In genomic region chr5:139745800-139746690, GRCh38 we compare ENCODE assay signal across 9 cellular contexts. TPM values are rescaled to one million over a fixed set of nuclear protein-coding genes. Genes with fewer than 3 reads are reported as not detected.
DNase-seq lines count a peak whose midpoint lies in the region; ATAC-seq lines count a peak whose summit lies in the region.
"Had no signal": no experiment of that assay in that cellular context is flagged by ENCODE, and none has a peak within 500 bp of the region (broad histone marks: within the 10 kb centered on the region; RNA-seq: fewer than 3 reads in every experiment).

No MANE protein-coding gene starts in this region.

- DNase-seq in DMS53 (lab: John Stamatoyannopoulos, UW) (peak; percentile 79), NCI-H69 (lab: John Stamatoyannopoulos, UW) (peak; percentile 93), mucosa of gallbladder (ENCODE audit: low spot score) (peak; percentile 67), stromal cell of bone marrow (ENCODE audit: low read depth) (peak; percentile 62), GM19238 (ENCODE audit: insufficient read length, low spot score) (no peak)
- peak; percentile 61 for DNase-seq in activated T-cell treated with anti-CD3 and anti-CD28 coated beads, Interleukin-2, amount 50 U/mL, for 1 hour

- peak; percentile 31 for ATAC-seq in HG02588 (IDR thresholded peaks at IDR 0.05; ENCODE audit: unreplicated experiment)
- ATAC-seq in esophagus mucosa, result peak; percentile 38

RNA-seq across cellular contexts. Expression of gene PSD2, which starts 49.6 kb away (rescaled TPM):
- total RNA-seq in esophagus mucosa, result not detected
- 0.23 TPM for total RNA-seq in mucosa of gallbladder
- total RNA-seq: T-helper 2 cell treated with Interferon-gamma antibody and Interleukin-4, amounts not matched to agents 100 ng/mL and 5 ng/mL, for 36 hours had no signal
